In the genomic region with DNA sequence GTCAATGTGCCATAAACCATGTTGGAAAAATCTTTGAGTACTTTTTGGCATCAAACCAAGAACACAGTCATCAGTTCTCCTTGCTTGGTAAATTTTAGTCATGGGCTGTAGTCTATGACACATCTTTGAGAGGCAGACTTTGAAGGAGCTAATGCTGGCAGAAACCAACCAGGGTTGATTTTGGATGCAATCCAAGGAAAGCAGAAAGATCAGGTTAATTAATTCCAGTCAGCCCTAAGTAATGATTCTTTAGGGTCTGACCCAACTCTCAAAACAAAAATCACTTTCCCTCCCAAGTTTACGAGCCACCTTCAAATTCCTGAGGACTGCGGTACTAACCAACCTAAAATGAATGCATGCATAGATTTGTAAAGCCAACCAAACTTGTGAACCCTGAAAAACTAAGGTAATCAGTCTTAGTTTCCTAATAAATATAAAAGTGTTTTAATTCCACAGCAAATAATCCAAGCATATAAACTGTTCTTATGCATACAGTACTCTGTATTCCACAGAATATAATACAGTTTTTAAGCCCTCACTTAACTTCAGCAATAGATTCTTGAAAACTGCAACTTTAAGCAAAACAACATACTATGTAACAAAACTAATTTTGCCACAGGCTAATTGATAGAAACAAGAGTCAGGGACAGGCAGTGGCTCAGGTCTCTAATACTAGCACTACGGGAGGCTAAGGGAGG, we compare ENCODE assay signal across 1 cellular context.
TF ChIP-seq lines count a peak whose summit lies in the region.

No MANE protein-coding gene starts in this region.

TF ChIP-seq in HEK293, 187 proteins besides CTCF, POLR2A, EP300 and RAD21 (continued from another document and continues in another):
- TF ChIP-seq, protein P1, sequence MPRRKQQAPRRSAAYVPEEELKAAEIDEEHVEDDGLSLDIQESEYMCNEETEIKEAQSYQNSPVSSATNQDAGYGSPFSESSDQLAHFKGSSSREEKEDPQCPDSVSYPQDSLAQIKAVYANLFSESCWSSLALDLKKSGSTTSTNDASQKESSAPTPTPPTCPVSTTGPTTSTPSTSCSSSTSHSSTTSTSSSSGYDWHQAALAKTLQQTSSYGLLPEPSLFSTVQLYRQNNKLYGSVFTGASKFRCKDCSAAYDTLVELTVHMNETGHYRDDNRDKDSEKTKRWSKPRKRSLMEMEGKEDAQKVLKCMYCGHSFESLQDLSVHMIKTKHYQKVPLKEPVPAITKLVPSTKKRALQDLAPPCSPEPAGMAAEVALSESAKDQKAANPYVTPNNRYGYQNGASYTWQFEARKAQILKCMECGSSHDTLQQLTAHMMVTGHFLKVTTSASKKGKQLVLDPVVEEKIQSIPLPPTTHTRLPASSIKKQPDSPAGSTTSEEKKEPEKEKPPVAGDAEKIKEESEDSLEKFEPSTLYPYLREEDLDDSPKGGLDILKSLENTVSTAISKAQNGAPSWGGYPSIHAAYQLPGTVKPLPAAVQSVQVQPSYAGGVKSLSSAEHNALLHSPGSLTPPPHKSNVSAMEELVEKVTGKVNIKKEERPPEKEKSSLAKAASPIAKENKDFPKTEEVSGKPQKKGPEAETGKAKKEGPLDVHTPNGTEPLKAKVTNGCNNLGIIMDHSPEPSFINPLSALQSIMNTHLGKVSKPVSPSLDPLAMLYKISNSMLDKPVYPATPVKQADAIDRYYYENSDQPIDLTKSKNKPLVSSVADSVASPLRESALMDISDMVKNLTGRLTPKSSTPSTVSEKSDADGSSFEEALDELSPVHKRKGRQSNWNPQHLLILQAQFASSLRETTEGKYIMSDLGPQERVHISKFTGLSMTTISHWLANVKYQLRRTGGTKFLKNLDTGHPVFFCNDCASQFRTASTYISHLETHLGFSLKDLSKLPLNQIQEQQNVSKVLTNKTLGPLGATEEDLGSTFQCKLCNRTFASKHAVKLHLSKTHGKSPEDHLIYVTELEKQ (tag by site-specific recombination; IDR thresholded peaks at IDR 0.05; ENCODE audit: borderline replicate concordance), result peak; percentile 98
- TF ChIP-seq ZFP3 (tag by site-specific recombination; IDR thresholded peaks at IDR 0.05; ENCODE audit: low read depth) (no peak), ZNF366 (tag by site-specific recombination; conservative IDR thresholded peaks at IDR 0.05) (peak; percentile 96), ZNF223 (tag by site-specific recombination; IDR thresholded peaks at IDR 0.05) (no peak), ZNF670 (tag by site-specific recombination; IDR thresholded peaks at IDR 0.05; ENCODE audit: low read depth) (no peak), ZNF266 (tag by site-specific recombination; IDR thresholded peaks at IDR 0.05; ENCODE audit: low read depth) (no peak), ZNF112 (tag by site-specific recombination; IDR thresholded peaks at IDR 0.05) (no peak), GLIS2 (tag by site-specific recombination; IDR thresholded peaks at IDR 0.05) (no peak), SP3 (tag by site-specific recombination; IDR thresholded peaks at IDR 0.05) (peak; percentile 33; the same call in 1 of the 2 replicates), MYNN (tag by site-specific recombination; IDR thresholded peaks at IDR 0.05; ENCODE audit: borderline replicate concordance) (no peak), IKZF3 (tag by site-specific recombination; IDR thresholded peaks at IDR 0.05) (peak; percentile 92), ZNF837 (tag by site-specific recombination; IDR thresholded peaks at IDR 0.05) (no peak), ZBTB20 (tag by site-specific recombination; IDR thresholded peaks at IDR 0.05) (peak; percentile 16; the same call in 1 of the 2 replicates), SALL2 (tag by site-specific recombination; IDR thresholded peaks at IDR 0.05; ENCODE audit: borderline replicate concordance) (no peak), ZNF660 (tag by site-specific recombination; IDR thresholded peaks at IDR 0.05) (peak; percentile 93), ZNF621 (tag by site-specific recombination; IDR thresholded peaks at IDR 0.05) (no peak), ZNF561 (tag by site-specific recombination; IDR thresholded peaks at IDR 0.05; ENCODE audit: borderline replicate concordance) (peak; percentile 93), ZNF211 (tag by site-specific recombination; IDR thresholded peaks at IDR 0.05; ENCODE audit: low read depth) (no peak), ZNF501 (tag by site-specific recombination; IDR thresholded peaks at IDR 0.05) (0 out of 2 replicates have a peak, but pooled peaks have one; percentile 68), ZNF610 (tag by site-specific recombination; IDR thresholded peaks at IDR 0.05; ENCODE audit: borderline replicate concordance) (peak; percentile 62; the same call in 1 of the 2 replicates), ZNF426 (tag by site-specific recombination; IDR thresholded peaks at IDR 0.05) (no peak), ZNF629 (tag by site-specific recombination; IDR thresholded peaks at IDR 0.05) (peak; percentile 94), ZNF843 (tag by site-specific recombination; IDR thresholded peaks at IDR 0.05) (peak; percentile 98), OVOL3 (tag by site-specific recombination; IDR thresholded peaks at IDR 0.05) (peak; percentile 82; the same call in 1 of the 2 replicates), WT1 (tag by site-specific recombination; IDR thresholded peaks at IDR 0.05) (peak; percentile 99), ZNF626 (tag by site-specific recombination; IDR thresholded peaks at IDR 0.05) (no peak), GLI2 (tag by site-specific recombination; IDR thresholded peaks at IDR 0.05; ENCODE audit: borderline replicate concordance, low read depth) (peak; percentile 90), ZBTB17 (tag by site-specific recombination; IDR thresholded peaks at IDR 0.05) (peak; percentile 82), ZNF654 (tag by site-specific recombination; IDR thresholded peaks at IDR 0.05; ENCODE audit: low read depth) (peak; percentile 18; the same call in 1 of the 2 replicates), ZNF350 (tag by site-specific recombination; IDR thresholded peaks at IDR 0.05) (no peak), HOXA7 (CRISPR knock-in tag; IDR thresholded peaks at IDR 0.05; ENCODE audit: borderline replicate concordance) (no peak), FEZF1 (tag by site-specific recombination; IDR thresholded peaks at IDR 0.05) (peak; percentile 92), ZBTB8A (tag by site-specific recombination; IDR thresholded peaks at IDR 0.05) (peak; percentile 52), EGR2 (tag by site-specific recombination; IDR thresholded peaks at IDR 0.05; ENCODE audit: low read depth) (no peak), ZNF2 (tag by site-specific recombination; IDR thresholded peaks at IDR 0.05) (peak; percentile 49; the same call in 1 of the 2 replicates)
- TF ChIP-seq, protein P2, sequence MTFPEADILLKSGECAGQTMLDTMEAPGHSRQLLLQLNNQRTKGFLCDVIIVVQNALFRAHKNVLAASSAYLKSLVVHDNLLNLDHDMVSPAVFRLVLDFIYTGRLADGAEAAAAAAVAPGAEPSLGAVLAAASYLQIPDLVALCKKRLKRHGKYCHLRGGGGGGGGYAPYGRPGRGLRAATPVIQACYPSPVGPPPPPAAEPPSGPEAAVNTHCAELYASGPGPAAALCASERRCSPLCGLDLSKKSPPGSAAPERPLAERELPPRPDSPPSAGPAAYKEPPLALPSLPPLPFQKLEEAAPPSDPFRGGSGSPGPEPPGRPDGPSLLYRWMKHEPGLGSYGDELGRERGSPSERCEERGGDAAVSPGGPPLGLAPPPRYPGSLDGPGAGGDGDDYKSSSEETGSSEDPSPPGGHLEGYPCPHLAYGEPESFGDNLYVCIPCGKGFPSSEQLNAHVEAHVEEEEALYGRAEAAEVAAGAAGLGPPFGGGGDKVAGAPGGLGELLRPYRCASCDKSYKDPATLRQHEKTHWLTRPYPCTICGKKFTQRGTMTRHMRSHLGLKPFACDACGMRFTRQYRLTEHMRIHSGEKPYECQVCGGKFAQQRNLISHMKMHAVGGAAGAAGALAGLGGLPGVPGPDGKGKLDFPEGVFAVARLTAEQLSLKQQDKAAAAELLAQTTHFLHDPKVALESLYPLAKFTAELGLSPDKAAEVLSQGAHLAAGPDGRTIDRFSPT (tag by site-specific recombination; IDR thresholded peaks at IDR 0.05), result peak; percentile 53; the same call in 1 of the 2 replicates
- TF ChIP-seq, protein P3, sequence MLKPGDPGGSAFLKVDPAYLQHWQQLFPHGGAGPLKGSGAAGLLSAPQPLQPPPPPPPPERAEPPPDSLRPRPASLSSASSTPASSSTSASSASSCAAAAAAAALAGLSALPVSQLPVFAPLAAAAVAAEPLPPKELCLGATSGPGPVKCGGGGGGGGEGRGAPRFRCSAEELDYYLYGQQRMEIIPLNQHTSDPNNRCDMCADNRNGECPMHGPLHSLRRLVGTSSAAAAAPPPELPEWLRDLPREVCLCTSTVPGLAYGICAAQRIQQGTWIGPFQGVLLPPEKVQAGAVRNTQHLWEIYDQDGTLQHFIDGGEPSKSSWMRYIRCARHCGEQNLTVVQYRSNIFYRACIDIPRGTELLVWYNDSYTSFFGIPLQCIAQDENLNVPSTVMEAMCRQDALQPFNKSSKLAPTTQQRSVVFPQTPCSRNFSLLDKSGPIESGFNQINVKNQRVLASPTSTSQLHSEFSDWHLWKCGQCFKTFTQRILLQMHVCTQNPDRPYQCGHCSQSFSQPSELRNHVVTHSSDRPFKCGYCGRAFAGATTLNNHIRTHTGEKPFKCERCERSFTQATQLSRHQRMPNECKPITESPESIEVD (tag by site-specific recombination; IDR thresholded peaks at IDR 0.05), result peak; percentile 99
- TF ChIP-seq, protein P4, sequence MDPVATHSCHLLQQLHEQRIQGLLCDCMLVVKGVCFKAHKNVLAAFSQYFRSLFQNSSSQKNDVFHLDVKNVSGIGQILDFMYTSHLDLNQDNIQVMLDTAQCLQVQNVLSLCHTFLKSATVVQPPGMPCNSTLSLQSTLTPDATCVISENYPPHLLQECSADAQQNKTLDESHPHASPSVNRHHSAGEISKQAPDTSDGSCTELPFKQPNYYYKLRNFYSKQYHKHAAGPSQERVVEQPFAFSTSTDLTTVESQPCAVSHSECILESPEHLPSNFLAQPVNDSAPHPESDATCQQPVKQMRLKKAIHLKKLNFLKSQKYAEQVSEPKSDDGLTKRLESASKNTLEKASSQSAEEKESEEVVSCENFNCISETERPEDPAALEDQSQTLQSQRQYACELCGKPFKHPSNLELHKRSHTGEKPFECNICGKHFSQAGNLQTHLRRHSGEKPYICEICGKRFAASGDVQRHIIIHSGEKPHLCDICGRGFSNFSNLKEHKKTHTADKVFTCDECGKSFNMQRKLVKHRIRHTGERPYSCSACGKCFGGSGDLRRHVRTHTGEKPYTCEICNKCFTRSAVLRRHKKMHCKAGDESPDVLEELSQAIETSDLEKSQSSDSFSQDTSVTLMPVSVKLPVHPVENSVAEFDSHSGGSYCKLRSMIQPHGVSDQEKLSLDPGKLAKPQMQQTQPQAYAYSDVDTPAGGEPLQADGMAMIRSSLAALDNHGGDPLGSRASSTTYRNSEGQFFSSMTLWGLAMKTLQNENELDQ (tag by site-specific recombination; IDR thresholded peaks at IDR 0.05; ENCODE audit: low read depth), result no peak
- TF ChIP-seq, protein P5, sequence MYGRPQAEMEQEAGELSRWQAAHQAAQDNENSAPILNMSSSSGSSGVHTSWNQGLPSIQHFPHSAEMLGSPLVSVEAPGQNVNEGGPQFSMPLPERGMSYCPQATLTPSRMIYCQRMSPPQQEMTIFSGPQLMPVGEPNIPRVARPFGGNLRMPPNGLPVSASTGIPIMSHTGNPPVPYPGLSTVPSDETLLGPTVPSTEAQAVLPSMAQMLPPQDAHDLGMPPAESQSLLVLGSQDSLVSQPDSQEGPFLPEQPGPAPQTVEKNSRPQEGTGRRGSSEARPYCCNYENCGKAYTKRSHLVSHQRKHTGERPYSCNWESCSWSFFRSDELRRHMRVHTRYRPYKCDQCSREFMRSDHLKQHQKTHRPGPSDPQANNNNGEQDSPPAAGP (tag by site-specific recombination; IDR thresholded peaks at IDR 0.05), result peak; percentile 97
- TF ChIP-seq, protein P6, sequence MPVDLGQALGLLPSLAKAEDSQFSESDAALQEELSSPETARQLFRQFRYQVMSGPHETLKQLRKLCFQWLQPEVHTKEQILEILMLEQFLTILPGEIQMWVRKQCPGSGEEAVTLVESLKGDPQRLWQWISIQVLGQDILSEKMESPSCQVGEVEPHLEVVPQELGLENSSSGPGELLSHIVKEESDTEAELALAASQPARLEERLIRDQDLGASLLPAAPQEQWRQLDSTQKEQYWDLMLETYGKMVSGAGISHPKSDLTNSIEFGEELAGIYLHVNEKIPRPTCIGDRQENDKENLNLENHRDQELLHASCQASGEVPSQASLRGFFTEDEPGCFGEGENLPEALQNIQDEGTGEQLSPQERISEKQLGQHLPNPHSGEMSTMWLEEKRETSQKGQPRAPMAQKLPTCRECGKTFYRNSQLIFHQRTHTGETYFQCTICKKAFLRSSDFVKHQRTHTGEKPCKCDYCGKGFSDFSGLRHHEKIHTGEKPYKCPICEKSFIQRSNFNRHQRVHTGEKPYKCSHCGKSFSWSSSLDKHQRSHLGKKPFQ (tag by site-specific recombination; IDR thresholded peaks at IDR 0.05), result peak; percentile 63; the same call in 1 of the 2 replicates
- TF ChIP-seq, protein P7, sequence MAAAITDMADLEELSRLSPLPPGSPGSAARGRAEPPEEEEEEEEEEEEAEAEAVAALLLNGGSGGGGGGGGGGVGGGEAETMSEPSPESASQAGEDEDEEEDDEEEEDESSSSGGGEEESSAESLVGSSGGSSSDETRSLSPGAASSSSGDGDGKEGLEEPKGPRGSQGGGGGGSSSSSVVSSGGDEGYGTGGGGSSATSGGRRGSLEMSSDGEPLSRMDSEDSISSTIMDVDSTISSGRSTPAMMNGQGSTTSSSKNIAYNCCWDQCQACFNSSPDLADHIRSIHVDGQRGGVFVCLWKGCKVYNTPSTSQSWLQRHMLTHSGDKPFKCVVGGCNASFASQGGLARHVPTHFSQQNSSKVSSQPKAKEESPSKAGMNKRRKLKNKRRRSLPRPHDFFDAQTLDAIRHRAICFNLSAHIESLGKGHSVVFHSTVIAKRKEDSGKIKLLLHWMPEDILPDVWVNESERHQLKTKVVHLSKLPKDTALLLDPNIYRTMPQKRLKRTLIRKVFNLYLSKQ (tag by site-specific recombination; IDR thresholded peaks at IDR 0.05; ENCODE audit: borderline replicate concordance), result no peak
- TF ChIP-seq, protein P8, sequence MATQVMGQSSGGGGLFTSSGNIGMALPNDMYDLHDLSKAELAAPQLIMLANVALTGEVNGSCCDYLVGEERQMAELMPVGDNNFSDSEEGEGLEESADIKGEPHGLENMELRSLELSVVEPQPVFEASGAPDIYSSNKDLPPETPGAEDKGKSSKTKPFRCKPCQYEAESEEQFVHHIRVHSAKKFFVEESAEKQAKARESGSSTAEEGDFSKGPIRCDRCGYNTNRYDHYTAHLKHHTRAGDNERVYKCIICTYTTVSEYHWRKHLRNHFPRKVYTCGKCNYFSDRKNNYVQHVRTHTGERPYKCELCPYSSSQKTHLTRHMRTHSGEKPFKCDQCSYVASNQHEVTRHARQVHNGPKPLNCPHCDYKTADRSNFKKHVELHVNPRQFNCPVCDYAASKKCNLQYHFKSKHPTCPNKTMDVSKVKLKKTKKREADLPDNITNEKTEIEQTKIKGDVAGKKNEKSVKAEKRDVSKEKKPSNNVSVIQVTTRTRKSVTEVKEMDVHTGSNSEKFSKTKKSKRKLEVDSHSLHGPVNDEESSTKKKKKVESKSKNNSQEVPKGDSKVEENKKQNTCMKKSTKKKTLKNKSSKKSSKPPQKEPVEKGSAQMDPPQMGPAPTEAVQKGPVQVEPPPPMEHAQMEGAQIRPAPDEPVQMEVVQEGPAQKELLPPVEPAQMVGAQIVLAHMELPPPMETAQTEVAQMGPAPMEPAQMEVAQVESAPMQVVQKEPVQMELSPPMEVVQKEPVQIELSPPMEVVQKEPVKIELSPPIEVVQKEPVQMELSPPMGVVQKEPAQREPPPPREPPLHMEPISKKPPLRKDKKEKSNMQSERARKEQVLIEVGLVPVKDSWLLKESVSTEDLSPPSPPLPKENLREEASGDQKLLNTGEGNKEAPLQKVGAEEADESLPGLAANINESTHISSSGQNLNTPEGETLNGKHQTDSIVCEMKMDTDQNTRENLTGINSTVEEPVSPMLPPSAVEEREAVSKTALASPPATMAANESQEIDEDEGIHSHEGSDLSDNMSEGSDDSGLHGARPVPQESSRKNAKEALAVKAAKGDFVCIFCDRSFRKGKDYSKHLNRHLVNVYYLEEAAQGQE (tag by site-specific recombination; IDR thresholded peaks at IDR 0.05), result 0 out of 2 replicates have a peak, but pooled peaks have one; percentile 25
